In genomic region chr18:39966275-39966674, GRCh38 we compare ENCODE assay signal across 13 cellular contexts.
DNase-seq lines count a peak whose midpoint lies in the region; ATAC-seq and TF ChIP-seq lines count a peak whose summit lies in the region.
"Had no signal": no experiment of that assay in that cellular context is flagged by ENCODE, and none has a peak within 500 bp of the region (broad histone marks: within the 10 kb centered on the region; RNA-seq: fewer than 3 reads in every experiment).

No MANE protein-coding gene starts in this region.

- peak; percentile 35 for DNase-seq in NCI-H146 (lab: John Stamatoyannopoulos, UW)
- DNase-seq in NCI-H146 treated with DMSO at 0.1 percent for 48 hours (lab: John Stamatoyannopoulos, UW; ENCODE audit: unreplicated experiment), result no peak
- DNase-seq in NAMALWA (ENCODE audit: low spot score), result peak; percentile 7
- DNase-seq in chondrocyte (ENCODE audit: low spot score), result no peak
- DNase-seq in progenitor cell of endocrine pancreas (ENCODE audit: low spot score, unreplicated experiment), result no peak
- DNase-seq in activated CD8-positive, alpha-beta T cell treated with anti-CD3 and anti-CD28 coated beads, Interleukin-2, amount 10 ng/mL, durations not matched to agents 7 days and 5 days, result no peak
- DNase-seq in naive thymus-derived CD4-positive, alpha-beta T cell, result no peak
- DNase-seq: NCI-H2029 treated with DMSO at 0.1 percent for 48 hours, SIG-M5 had no signal

- H3K27me3 Mint-ChIP-seq in chondrocyte (ENCODE audit: low read depth) (no peaks in the 10 kb centered on the region), progenitor cell of endocrine pancreas (no peaks in the 10 kb centered on the region)
- H3K27me3 Mint-ChIP-seq in activated CD8-positive, alpha-beta T cell treated with anti-CD3 and anti-CD28 coated beads, Interleukin-2, amount 10 ng/mL, durations not matched to agents 7 days and 5 days (ENCODE audit: low read depth), result no peaks in the 10 kb centered on the region
- no peaks in the 10 kb centered on the region for H3K27me3 Mint-ChIP-seq in naive thymus-derived CD4-positive, alpha-beta T cell

- CTCF ChIA-PET in activated CD8-positive, alpha-beta T cell treated with anti-CD3 and anti-CD28 coated beads, Interleukin-2, amount 10 ng/mL, durations not matched to agents 7 days and 5 days (lab: Charles Lee), result no interaction called here
- CTCF ChIA-PET in naive thymus-derived CD4-positive, alpha-beta T cell (lab: Charles Lee), result no interaction called here

- H3K27ac ChIP-seq in naive thymus-derived CD4-positive, alpha-beta T cell (ENCODE audit: low read depth, low read length), result no peak overlapping the region
- H3K27ac ChIP-seq: epithelial cell of prostate, thoracic aorta had no signal

- ATAC-seq in activated CD8-positive, alpha-beta T cell treated with anti-CD3 and anti-CD28 coated beads, Interleukin-2, amount 10 ng/mL, durations not matched to agents 7 days and 5 days, result no peak
- ATAC-seq in naive thymus-derived CD4-positive, alpha-beta T cell, result no peak
- no peak for ATAC-seq in HG03571 (IDR thresholded peaks at IDR 0.05; ENCODE audit: unreplicated experiment)
- ATAC-seq: sciatic nerve had no signal

- H3K4me3 ChIP-seq in naive thymus-derived CD4-positive, alpha-beta T cell (ENCODE audit: low read length), result no peak overlapping the region
- H3K4me3 ChIP-seq: thoracic aorta had no signal

- intact Hi-C loops in naive thymus-derived CD4-positive, alpha-beta T cell (cut with micrococcal nuclease), result no loop called here

- no peaks in the 10 kb centered on the region for H3K4me1 ChIP-seq in naive thymus-derived CD4-positive, alpha-beta T cell (ENCODE audit: control insufficient read depth in 2 of 2, insufficient read depth in 2 of 2, low read length in 2 of 2)

- TF ChIP-seq CTCF in chondrocyte (IDR thresholded peaks at IDR 0.05), result peak; percentile 39
- peak; percentile 37 for TF ChIP-seq CTCF in progenitor cell of endocrine pancreas (IDR thresholded peaks at IDR 0.05; ENCODE audit: unreplicated experiment)

- H3K27ac Mint-ChIP-seq in chondrocyte (ENCODE audit: unreplicated experiment) (no peak overlapping the region), progenitor cell of endocrine pancreas (no peak overlapping the region)
- H3K27ac Mint-ChIP-seq in activated CD8-positive, alpha-beta T cell treated with anti-CD3 and anti-CD28 coated beads, Interleukin-2, amount 10 ng/mL, durations not matched to agents 7 days and 5 days, result no peak overlapping the region
- no peak overlapping the region for H3K27ac Mint-ChIP-seq in naive thymus-derived CD4-positive, alpha-beta T cell

- H3K27me3 ChIP-seq in naive thymus-derived CD4-positive, alpha-beta T cell (ENCODE audit: control insufficient read depth in 2 of 2, insufficient read depth in 2 of 2, low read length in 2 of 2), result no peaks in the 10 kb centered on the region

- H3K4me3 Mint-ChIP-seq in chondrocyte (ENCODE audit: unreplicated experiment) (no peak overlapping the region), progenitor cell of endocrine pancreas (ENCODE audit: low read depth) (no peak overlapping the region)
- H3K4me3 Mint-ChIP-seq in activated CD8-positive, alpha-beta T cell treated with anti-CD3 and anti-CD28 coated beads, Interleukin-2, amount 10 ng/mL, durations not matched to agents 7 days and 5 days, result no peak overlapping the region
- no peak overlapping the region for H3K4me3 Mint-ChIP-seq in naive thymus-derived CD4-positive, alpha-beta T cell

- H3K36me3 ChIP-seq in naive thymus-derived CD4-positive, alpha-beta T cell (ENCODE audit: control insufficient read depth in 2 of 3, insufficient read depth in 3 of 3, low read length in 3 of 3), result no peaks in the 10 kb centered on the region
- H3K36me3 ChIP-seq: thoracic aorta had no signal

- H3K4me1 Mint-ChIP-seq in chondrocyte (ENCODE audit: low read depth) (peaks cover 11% of the 10 kb centered on the region), progenitor cell of endocrine pancreas (ENCODE audit: low read depth) (no peaks in the 10 kb centered on the region)
- H3K4me1 Mint-ChIP-seq in activated CD8-positive, alpha-beta T cell treated with anti-CD3 and anti-CD28 coated beads, Interleukin-2, amount 10 ng/mL, durations not matched to agents 7 days and 5 days (ENCODE audit: low read depth), result no peaks in the 10 kb centered on the region
- no peaks in the 10 kb centered on the region for H3K4me1 Mint-ChIP-seq in naive thymus-derived CD4-positive, alpha-beta T cell

- POLR2A ChIA-PET in activated CD8-positive, alpha-beta T cell treated with anti-CD3 and anti-CD28 coated beads, Interleukin-2, amount 10 ng/mL, durations not matched to agents 7 days and 5 days (lab: Charles Lee), result no interaction called here
- POLR2A ChIA-PET in naive thymus-derived CD4-positive, alpha-beta T cell (lab: Charles Lee), result no interaction called here

- no peaks in the 10 kb centered on the region for H3K9me3 ChIP-seq in naive thymus-derived CD4-positive, alpha-beta T cell (ENCODE audit: control insufficient read depth in 2 of 3, low read length in 3 of 3)
- H3K9me3 ChIP-seq: thoracic aorta had no signal

- H3K36me3 Mint-ChIP-seq in chondrocyte (ENCODE audit: low read depth) (no peaks in the 10 kb centered on the region), progenitor cell of endocrine pancreas (ENCODE audit: insufficient read depth) (no peaks in the 10 kb centered on the region)
- H3K36me3 Mint-ChIP-seq in activated CD8-positive, alpha-beta T cell treated with anti-CD3 and anti-CD28 coated beads, Interleukin-2, amount 10 ng/mL, durations not matched to agents 7 days and 5 days (ENCODE audit: low read depth), result no peaks in the 10 kb centered on the region
- no peaks in the 10 kb centered on the region for H3K36me3 Mint-ChIP-seq in naive thymus-derived CD4-positive, alpha-beta T cell

- H3K9me3 Mint-ChIP-seq in chondrocyte (ENCODE audit: low read depth), result peaks cover 2% of the 10 kb centered on the region
- H3K9me3 Mint-ChIP-seq in progenitor cell of endocrine pancreas (ENCODE audit: low read depth), result no peaks in the 10 kb centered on the region
- no peaks in the 10 kb centered on the region for H3K9me3 Mint-ChIP-seq in activated CD8-positive, alpha-beta T cell treated with anti-CD3 and anti-CD28 coated beads, Interleukin-2, amount 10 ng/mL, durations not matched to agents 7 days and 5 days (ENCODE audit: insufficient read depth)
- H3K9me3 Mint-ChIP-seq in naive thymus-derived CD4-positive, alpha-beta T cell, result peaks cover 0 to 12% (median 0%) of the 10 kb centered on the region in 11 donors

Comparison
In these comparisons a context has a peak if more than half of its experiments do, and no peak if none do; other contexts are left out.
1. DNase-seq: peak in NCI-H146 (single experiment) and NAMALWA (single experiment); none in NCI-H146 treated with DMSO at 0.1 percent for 48 hours (single experiment), chondrocyte (single experiment), progenitor cell of endocrine pancreas (single experiment), activated CD8-positive, alpha-beta T cell treated with anti-CD3 and anti-CD28 coated beads, Interleukin-2, amount 10 ng/mL, durations not matched to agents 7 days and 5 days (single experiment) and naive thymus-derived CD4-positive, alpha-beta T cell (0 of 9).